In the genomic region with DNA sequence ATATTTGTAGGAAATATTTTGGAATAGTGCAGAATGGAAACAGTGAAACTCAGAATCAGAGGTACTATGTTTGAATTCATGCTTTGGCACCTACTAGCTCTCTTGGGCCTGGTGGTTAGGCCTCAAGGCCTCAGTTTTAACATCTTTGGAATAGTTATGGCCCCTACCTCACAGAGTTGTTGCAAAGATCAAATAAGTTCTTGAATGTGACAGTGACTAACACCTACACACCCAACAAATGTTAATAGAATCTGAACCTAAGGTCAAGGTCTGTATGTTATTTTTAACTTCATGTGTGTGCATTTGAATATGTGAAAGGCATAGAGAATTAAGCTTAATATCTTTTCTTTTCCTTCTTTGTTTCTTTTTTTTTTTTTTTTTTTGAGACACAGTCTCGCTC, we compare ENCODE assay signal across 1 cellular context.
TF ChIP-seq lines count a peak whose summit lies in the region.

No MANE protein-coding gene starts in this region.

TF ChIP-seq in GM12878, 131 proteins besides CTCF, POLR2A, EP300 and RAD21 (continued from another document):
- TF ChIP-seq, protein P1, sequence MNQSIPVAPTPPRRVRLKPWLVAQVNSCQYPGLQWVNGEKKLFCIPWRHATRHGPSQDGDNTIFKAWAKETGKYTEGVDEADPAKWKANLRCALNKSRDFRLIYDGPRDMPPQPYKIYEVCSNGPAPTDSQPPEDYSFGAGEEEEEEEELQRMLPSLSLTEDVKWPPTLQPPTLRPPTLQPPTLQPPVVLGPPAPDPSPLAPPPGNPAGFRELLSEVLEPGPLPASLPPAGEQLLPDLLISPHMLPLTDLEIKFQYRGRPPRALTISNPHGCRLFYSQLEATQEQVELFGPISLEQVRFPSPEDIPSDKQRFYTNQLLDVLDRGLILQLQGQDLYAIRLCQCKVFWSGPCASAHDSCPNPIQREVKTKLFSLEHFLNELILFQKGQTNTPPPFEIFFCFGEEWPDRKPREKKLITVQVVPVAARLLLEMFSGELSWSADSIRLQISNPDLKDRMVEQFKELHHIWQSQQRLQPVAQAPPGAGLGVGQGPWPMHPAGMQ (IDR thresholded peaks at IDR 0.05; ENCODE audit: borderline replicate concordance), result no peak
